In the genomic region with DNA sequence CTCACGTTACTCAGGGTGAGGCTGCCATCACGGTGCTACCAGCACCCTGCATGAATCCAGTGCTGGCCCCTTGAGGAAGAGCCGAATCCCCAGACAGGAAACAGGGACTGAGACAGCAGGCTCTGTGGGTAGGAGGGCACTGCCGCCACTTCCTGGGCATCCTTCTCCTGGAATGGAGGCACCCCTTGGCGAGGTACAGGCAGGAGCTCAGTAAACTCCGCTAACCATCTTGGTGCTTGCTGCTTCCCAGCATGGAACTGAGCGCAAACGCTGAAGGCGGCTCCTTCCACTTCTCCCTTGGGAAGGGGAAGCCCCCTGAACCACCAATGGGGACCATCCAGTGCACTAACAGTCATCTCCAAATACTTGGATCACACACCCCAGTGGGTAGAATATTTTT, we compare ENCODE assay signal across 16 cellular contexts. TPM values are rescaled to one million over a fixed set of nuclear protein-coding genes. Genes with fewer than 3 reads are reported as not detected.
DNase-seq lines count a peak whose midpoint lies in the region; ATAC-seq and TF ChIP-seq lines count a peak whose summit lies in the region.
"Had no signal": no experiment of that assay in that cellular context is flagged by ENCODE, and none has a peak within 500 bp of the region (broad histone marks: within the 10 kb centered on the region; RNA-seq: fewer than 3 reads in every experiment).

No MANE protein-coding gene starts in this region.

- dilution Hi-C loops in IMR-90 (cut with HindIII; ENCODE audit: low sequenced_read_pairs, unreplicated experiment): no loop called here

- no peaks in the 10 kb centered on the region for H3K9me3 ChIP-seq in IMR-90 (ENCODE audit: control insufficient read depth, insufficient read depth, low read length)
- H3K9me3 ChIP-seq in effector memory CD4-positive, alpha-beta T cell (ENCODE audit: control insufficient read depth, low read length): no peaks in the 10 kb centered on the region
- H3K9me3 ChIP-seq in neural progenitor cell (ENCODE audit: low read depth): no peaks in the 10 kb centered on the region
- H3K9me3 ChIP-seq: adrenal gland, esophagus squamous epithelium had no signal

- no peaks in the 10 kb centered on the region for H4K20me1 ChIP-seq in IMR-90 (ENCODE audit: insufficient read depth, low read length)
- no peaks in the 10 kb centered on the region for H4K20me1 ChIP-seq in neural progenitor cell (ENCODE audit: low read depth)

- TF ChIP-seq RAD21 in IMR-90 (IDR thresholded peaks at IDR 0.05; ENCODE audit: low read length): no peak

- no peak for DNase-seq in activated CD4-positive, alpha-beta T cell treated with anti-CD3 and anti-CD28 coated beads, Interleukin-2, amount 10 ng/mL, durations not matched to agents 24 days and 14 days
- no peak for DNase-seq in activated CD4-positive, alpha-beta T cell treated with anti-CD3 and anti-CD28 coated beads for 36 hours
- DNase-seq in IMR-90: no peak
- no peak for DNase-seq in effector memory CD4-positive, alpha-beta T cell
- no peak for DNase-seq in neural progenitor cell (ENCODE audit: low spot score)
- DNase-seq in C1 segment of cervical spinal cord (lab: John Stamatoyannopoulos, UW): no peak
- no peak for DNase-seq in NCI-H774 (lab: John Stamatoyannopoulos, UW)
- DNase-seq: adrenal gland; esophagus squamous epithelium; left ventricle myocardium superior; MV-4-11; NCI-H1930; NCI-H510A; stimulated activated CD4-positive, alpha-beta T cell treated with anti-CD3 and anti-CD28 coated beads, Interleukin-4, amount 100 ng/mL, for 1 hour had no signal

- no peak overlapping the region for H4K91ac ChIP-seq in IMR-90 (ENCODE audit: insufficient read depth, low read depth, low read length)

- H3K79me2 ChIP-seq in neural progenitor cell (ENCODE audit: low read depth): no peaks in the 10 kb centered on the region

- TF ChIP-seq POLR2A in IMR-90 (IDR thresholded peaks at IDR 0.05; ENCODE audit: low read depth, low read length): no peak

- no peak overlapping the region for H4K5ac ChIP-seq in IMR-90 (ENCODE audit: low read depth, low read length)

- no peaks in the 10 kb centered on the region for H3K27me3 Mint-ChIP-seq in activated CD4-positive, alpha-beta T cell treated with anti-CD3 and anti-CD28 coated beads, Interleukin-2, amount 10 ng/mL, durations not matched to agents 24 days and 14 days
- no peaks in the 10 kb centered on the region for H3K27me3 Mint-ChIP-seq in activated CD4-positive, alpha-beta T cell treated with anti-CD3 and anti-CD28 coated beads for 36 hours
- H3K27me3 Mint-ChIP-seq in neural progenitor cell (ENCODE audit: insufficient read depth, low read depth): peaks cover 19% of the 10 kb centered on the region

- H2BK20ac ChIP-seq in IMR-90 (ENCODE audit: low read depth, low read length): no peak overlapping the region

- no peak overlapping the region for H3K4me2 ChIP-seq in IMR-90 (ENCODE audit: low read depth, low read length)
- peak overlapping the region; percentile 73 for H3K4me2 ChIP-seq in neural progenitor cell

- H3K4me3 ChIP-seq in IMR-90 (ENCODE audit: insufficient read depth, low read depth, low read length) (no peak overlapping the region), neural progenitor cell (peak overlapping the region; percentile 19)
- no peak overlapping the region for H3K4me3 ChIP-seq in effector memory CD4-positive, alpha-beta T cell (ENCODE audit: insufficient read depth, low read depth, low read length, poor library complexity, severe bottlenecking)
- H3K4me3 ChIP-seq: adrenal gland, esophagus squamous epithelium had no signal

- POLR2A ChIA-PET in activated CD4-positive, alpha-beta T cell treated with anti-CD3 and anti-CD28 coated beads for 36 hours (lab: Charles Lee): interaction anchor here (1.1 kb wide), 1 partner anchor 11 kb away, joined by 3 read pairs; no protein-coding TSS in a partner anchor
- POLR2A ChIA-PET in IMR-90 (lab: Charles Lee; ENCODE audit: unreplicated experiment): no interaction called here

- H3K18ac ChIP-seq in IMR-90 (ENCODE audit: low read depth, low read length): no peak overlapping the region

- H2BK5ac ChIP-seq in IMR-90 (ENCODE audit: low read depth, low read length, poor library complexity, severe bottlenecking): no peak overlapping the region

- H3K9me3 Mint-ChIP-seq in activated CD4-positive, alpha-beta T cell treated with anti-CD3 and anti-CD28 coated beads, Interleukin-2, amount 10 ng/mL, durations not matched to agents 24 days and 14 days: peaks cover 4% of the 10 kb centered on the region
- no peaks in the 10 kb centered on the region for H3K9me3 Mint-ChIP-seq in activated CD4-positive, alpha-beta T cell treated with anti-CD3 and anti-CD28 coated beads for 36 hours (ENCODE audit: low read depth)
- H3K9me3 Mint-ChIP-seq in neural progenitor cell: no peaks in the 10 kb centered on the region

- H2AK9ac ChIP-seq in IMR-90 (replicated peaks; ENCODE audit: low read depth, low read length, poor library complexity): no peak overlapping the region

- no peak overlapping the region for H2AK5ac ChIP-seq in IMR-90 (ENCODE audit: low read depth, low read length)

- intact Hi-C loops in activated CD4-positive, alpha-beta T cell treated with anti-CD3 and anti-CD28 coated beads, Interleukin-2, amount 10 ng/mL, durations not matched to agents 24 days and 14 days (cut with micrococcal nuclease): loop anchor here (10.0 kb wide), 1 partner anchor 258 kb away; a partner anchor contains a TSS
- intact Hi-C loops in activated CD4-positive, alpha-beta T cell treated with anti-CD3 and anti-CD28 coated beads for 36 hours (cut with DNase I, micrococcal nuclease): loop anchor here in 1 of 2 experiments (10.0 kb wide), 1 partner anchor 352 kb away; no protein-coding TSS in a partner anchor
- intact Hi-C loops in IMR-90 (cut with micrococcal nuclease): no loop called here

- 34% methylated on average over 4 of the region's 9 CpGs; no CpG with 5 or more reads in 1 of the 2 experiments for WGBS in IMR-90 (ENCODE audit: extremely low coverage in 2 of 2, insufficient read length in 1 of 2), 2 experiments

- no peak for ATAC-seq in activated CD4-positive, alpha-beta T cell treated with anti-CD3 and anti-CD28 coated beads for 36 hours
- ATAC-seq in IMR-90 (ENCODE audit: low read depth) (no peak), GM21576 (IDR thresholded peaks at IDR 0.05; ENCODE audit: unreplicated experiment) (no peak)
- ATAC-seq: left ventricle myocardium superior, Right ventricle myocardium inferior had no signal

- TF ChIP-seq CTCF in IMR-90 (conservative IDR thresholded peaks at IDR 0.05; ENCODE audit: low read depth, low read length) (no peak), neural progenitor cell (IDR thresholded peaks at IDR 0.05) (no peak)

- peak overlapping the region; percentile 66 for H3K27ac Mint-ChIP-seq in activated CD4-positive, alpha-beta T cell treated with anti-CD3 and anti-CD28 coated beads, Interleukin-2, amount 10 ng/mL, durations not matched to agents 24 days and 14 days
- no peak overlapping the region for H3K27ac Mint-ChIP-seq in activated CD4-positive, alpha-beta T cell treated with anti-CD3 and anti-CD28 coated beads for 36 hours
- no peak overlapping the region for H3K27ac Mint-ChIP-seq in neural progenitor cell

- peaks cover 2% of the 10 kb centered on the region for H3K36me3 Mint-ChIP-seq in activated CD4-positive, alpha-beta T cell treated with anti-CD3 and anti-CD28 coated beads, Interleukin-2, amount 10 ng/mL, durations not matched to agents 24 days and 14 days (ENCODE audit: low read depth)
- no peaks in the 10 kb centered on the region for H3K36me3 Mint-ChIP-seq in activated CD4-positive, alpha-beta T cell treated with anti-CD3 and anti-CD28 coated beads for 36 hours (ENCODE audit: low read depth)
- H3K36me3 Mint-ChIP-seq in neural progenitor cell: no peaks in the 10 kb centered on the region

- CTCF ChIA-PET in activated CD4-positive, alpha-beta T cell treated with anti-CD3 and anti-CD28 coated beads for 36 hours (lab: Charles Lee): interaction anchor here (0.7 kb wide), 1 partner anchor 174 kb away, joined by 3 read pairs; no protein-coding TSS in a partner anchor
- CTCF ChIA-PET in IMR-90 (lab: Yijun Ruan, JAX): no interaction called here

- H3K4me3 Mint-ChIP-seq in activated CD4-positive, alpha-beta T cell treated with anti-CD3 and anti-CD28 coated beads, Interleukin-2, amount 10 ng/mL, durations not matched to agents 24 days and 14 days: no peak overlapping the region
- no peak overlapping the region for H3K4me3 Mint-ChIP-seq in activated CD4-positive, alpha-beta T cell treated with anti-CD3 and anti-CD28 coated beads for 36 hours
- H3K4me3 Mint-ChIP-seq in neural progenitor cell: peak overlapping the region; percentile 67

- no peak overlapping the region for H3K23ac ChIP-seq in IMR-90 (ENCODE audit: low read depth, low read length)

- no peak overlapping the region for H2BK15ac ChIP-seq in IMR-90 (ENCODE audit: low read depth, low read length)

- H3K4me1 Mint-ChIP-seq in activated CD4-positive, alpha-beta T cell treated with anti-CD3 and anti-CD28 coated beads, Interleukin-2, amount 10 ng/mL, durations not matched to agents 24 days and 14 days: peaks cover 54% of the 10 kb centered on the region
- H3K4me1 Mint-ChIP-seq in activated CD4-positive, alpha-beta T cell treated with anti-CD3 and anti-CD28 coated beads for 36 hours: peaks cover 74% of the 10 kb centered on the region
- H3K4me1 Mint-ChIP-seq in neural progenitor cell: peaks cover 64% of the 10 kb centered on the region

- in situ Hi-C loops in IMR-90 (cut with MboI; ENCODE audit: low sequenced_read_pairs): no loop called here

- H3K79me1 ChIP-seq in IMR-90 (ENCODE audit: low read depth in 1 of 2, low read length in 2 of 2): no peaks in the 10 kb centered on the region

- H3K4me1 ChIP-seq in IMR-90 (ENCODE audit: control insufficient read depth, insufficient read depth, low read length): peaks cover 3% of the 10 kb centered on the region; the same call in 1 of the 2 replicates
- peaks cover 68% of the 10 kb centered on the region for H3K4me1 ChIP-seq in effector memory CD4-positive, alpha-beta T cell (ENCODE audit: control insufficient read depth, insufficient read depth, low read length, poor library complexity, severe bottlenecking)
- peaks cover 56% of the 10 kb centered on the region for H3K4me1 ChIP-seq in neural progenitor cell

- no peaks in the 10 kb centered on the region for H3K36me3 ChIP-seq in IMR-90 (ENCODE audit: control insufficient read depth, insufficient read depth, low read length)
- no peaks in the 10 kb centered on the region for H3K36me3 ChIP-seq in effector memory CD4-positive, alpha-beta T cell (ENCODE audit: control insufficient read depth, insufficient read depth, low read length)
- no peaks in the 10 kb centered on the region for H3K36me3 ChIP-seq in neural progenitor cell
- H3K36me3 ChIP-seq: adrenal gland, esophagus squamous epithelium had no signal

- peaks cover 60% of the 10 kb centered on the region for H3K27me3 ChIP-seq in IMR-90 (ENCODE audit: control insufficient read depth, insufficient read depth, low read length)
- H3K27me3 ChIP-seq in effector memory CD4-positive, alpha-beta T cell (replicated peaks; ENCODE audit: control insufficient read depth, insufficient read depth, low read length, poor library complexity, severe bottlenecking): no peaks in the 10 kb centered on the region
- H3K27me3 ChIP-seq in neural progenitor cell: peaks cover 38% of the 10 kb centered on the region
- H3K27me3 ChIP-seq: adrenal gland had no signal

- H3K14ac ChIP-seq in IMR-90 (replicated peaks; ENCODE audit: low read depth, low read length): no peak overlapping the region

- H3K56ac ChIP-seq in IMR-90 (ENCODE audit: extremely low read depth, insufficient read depth, low read length): no peak overlapping the region

- no peaks in the 10 kb centered on the region for H3K9me1 ChIP-seq in IMR-90 (ENCODE audit: insufficient read depth, low read length)

- no TSS peak for BruUV-seq in IMR-90 (replicated peaks; lab: Mats Ljungman, UMichigan)

- peaks cover 51% of the 10 kb centered on the region for H3F3A ChIP-seq in neural progenitor cell (ENCODE audit: low read depth)

- H2BK120ac ChIP-seq in IMR-90 (ENCODE audit: low read depth, low read length): no peak overlapping the region

- H3K4ac ChIP-seq in IMR-90 (ENCODE audit: low read depth, low read length): no peak overlapping the region

- H4K8ac ChIP-seq in IMR-90 (ENCODE audit: low read depth in 2 of 2, low read length in 2 of 2): no peak overlapping the region

- H3K27ac ChIP-seq in IMR-90 (ENCODE audit: insufficient read depth, low read length) (no peak overlapping the region), neural progenitor cell (no peak overlapping the region)
- peak overlapping the region; percentile 99 for H3K27ac ChIP-seq in effector memory CD4-positive, alpha-beta T cell (ENCODE audit: insufficient read depth, low read length, poor library complexity, severe bottlenecking)
- H3K27ac ChIP-seq: adrenal gland, esophagus squamous epithelium had no signal

- H3K9ac ChIP-seq in IMR-90 (ENCODE audit: low read depth, low read length) (no peak overlapping the region), neural progenitor cell (no peak overlapping the region)

- peak overlapping the region; percentile 2 for H2AFZ ChIP-seq in IMR-90 (replicated peaks; ENCODE audit: low read length, poor library complexity)
- H2AFZ ChIP-seq in neural progenitor cell (replicated peaks): peak overlapping the region; percentile 73

RNA-seq across cellular contexts. Expression of a gene that starts 13.5 kb away (rescaled TPM):
- 59.1 and 62.4 TPM in 2 replicates for total RNA-seq in activated CD4-positive, alpha-beta T cell treated with anti-CD3 and anti-CD28 coated beads, Interleukin-2, amount 10 ng/mL, durations not matched to agents 24 days and 14 days
- 10 to 100 TPM; 55.3 to 60.3 TPM for total RNA-seq in activated CD4-positive, alpha-beta T cell treated with anti-CD3 and anti-CD28 coated beads for 36 hours
- total RNA-seq in IMR-90 (2012; rRNA removed): 35.8 and 59.4 TPM in 2 replicates
- 78.2 and 96.8 TPM in 2 replicates for polyA plus RNA-seq in IMR-90 (2012; rRNA removed)
- 69.5 and 225 TPM in 2 replicates for polyA plus RNA-seq in IMR-90 (2012; cell fraction: cytosol; rRNA removed)
- 17.6 and 35.1 TPM in 2 replicates for polyA plus RNA-seq in IMR-90 (2012; cell fraction: nucleus; rRNA removed; ENCODE audit: low replicate concordance)
- total RNA-seq in neural progenitor cell (ENCODE audit: low replicate concordance): 30.4 and 56.5 TPM in 2 replicates
